ENCODE assay signal across 1 cellular context in genomic region chr16:2527071-2527783, GRCh38.
A peak's percentile ranks its signal among the peaks of the same experiment; 100 is the strongest.
TF ChIP-seq lines count a peak whose summit lies in the region.

No MANE protein-coding gene starts in this region.

TF ChIP-seq in HepG2, 621 proteins besides CTCF, POLR2A, EP300 and RAD21 (continues in another document):
- no peak for TF ChIP-seq FIP1L1 (IDR thresholded peaks at IDR 0.05; ENCODE audit: borderline replicate concordance, insufficient read depth, low read depth, low read length)
- TF ChIP-seq ARNTL (CRISPR knock-in tag; IDR thresholded peaks at IDR 0.05) = 0 out of 2 replicates have a peak, but pooled peaks have one; percentile 26
- TF ChIP-seq ZC3H13 (CRISPR knock-in tag; IDR thresholded peaks at IDR 0.05) = no peak
- TF ChIP-seq HNRNPL (IDR thresholded peaks at IDR 0.05; ENCODE audit: low read depth, low read length) = peak; percentile 88
- TF ChIP-seq SOX6 (IDR thresholded peaks at IDR 0.05) = no peak
- 0 out of 2 replicates have a peak, but pooled peaks have one; percentile 15 for TF ChIP-seq SOX6 (CRISPR knock-in tag; IDR thresholded peaks at IDR 0.05)
- TF ChIP-seq AGO2 (optimal IDR thresholded peaks at IDR 0.05; ENCODE audit: low read depth, low read length) = peak; percentile 83
- no peak for TF ChIP-seq GLI4 (CRISPR knock-in tag; IDR thresholded peaks at IDR 0.05; ENCODE audit: borderline replicate concordance)
- TF ChIP-seq ZHX1 (CRISPR knock-in tag; IDR thresholded peaks at IDR 0.05; ENCODE audit: low read depth) = 0 out of 2 replicates have a peak, but pooled peaks have one; percentile 41
- TF ChIP-seq ZNF687 (CRISPR knock-in tag; IDR thresholded peaks at IDR 0.05) = peak; percentile 88
- TF ChIP-seq NFIB (CRISPR knock-in tag; IDR thresholded peaks at IDR 0.05; ENCODE audit: borderline replicate concordance) = no peak
- peak; percentile 24; the same call in 1 of the 2 replicates for TF ChIP-seq PITX1 (CRISPR knock-in tag; IDR thresholded peaks at IDR 0.05)
- no peak for TF ChIP-seq CENPX (CRISPR knock-in tag; IDR thresholded peaks at IDR 0.05)
- TF ChIP-seq ZNF260 (CRISPR knock-in tag; IDR thresholded peaks at IDR 0.05; ENCODE audit: borderline replicate concordance, low read depth) = no peak
- peak; percentile 41; the same call in 1 of the 2 replicates for TF ChIP-seq ZNF609 (CRISPR knock-in tag; IDR thresholded peaks at IDR 0.05; ENCODE audit: borderline replicate concordance)
- TF ChIP-seq ZNF142 (CRISPR knock-in tag; IDR thresholded peaks at IDR 0.05) = no peak
- peak; percentile 84 for TF ChIP-seq NR2C2 (CRISPR knock-in tag; IDR thresholded peaks at IDR 0.05; ENCODE audit: borderline replicate concordance)
- no peak; the same call in 1 of the 2 replicates for TF ChIP-seq ARID4A (CRISPR knock-in tag; IDR thresholded peaks at IDR 0.05; ENCODE audit: borderline replicate concordance)
- TF ChIP-seq TRIM24 (CRISPR knock-in tag; IDR thresholded peaks at IDR 0.05) = no peak
- no peak for TF ChIP-seq ZNF382 (CRISPR knock-in tag; IDR thresholded peaks at IDR 0.05; ENCODE audit: borderline replicate concordance)
- TF ChIP-seq ZNF709 (CRISPR knock-in tag; IDR thresholded peaks at IDR 0.05) = no peak
- TF ChIP-seq ZNF768 (CRISPR knock-in tag; IDR thresholded peaks at IDR 0.05) = no peak
- no peak for TF ChIP-seq ZNF263 (CRISPR knock-in tag; IDR thresholded peaks at IDR 0.05)
- TF ChIP-seq RBFOX2 (IDR thresholded peaks at IDR 0.05; ENCODE audit: low read depth, low read length) = peak; percentile 51; the same call in 1 of the 2 replicates
- peak; percentile 40; the same call in 1 of the 2 replicates for TF ChIP-seq NR2F6 (IDR thresholded peaks at IDR 0.05)
- TF ChIP-seq NR2F6 (CRISPR knock-in tag; IDR thresholded peaks at IDR 0.05) = no peak
- no peak for TF ChIP-seq ZNF710 (CRISPR knock-in tag; IDR thresholded peaks at IDR 0.05; ENCODE audit: borderline replicate concordance)
- 0 out of 2 replicates have a peak, but pooled peaks have one; percentile 28 for TF ChIP-seq ESRRA (CRISPR knock-in tag; IDR thresholded peaks at IDR 0.05; ENCODE audit: low read depth)
- no peak for TF ChIP-seq ATF7 (IDR thresholded peaks at IDR 0.05)
- no peak for TF ChIP-seq ATF7 (CRISPR knock-in tag; IDR thresholded peaks at IDR 0.05)
